In genomic region chr3:129181834-129182233, GRCh38 we compare ENCODE assay signal across 8 cellular contexts. TPM values are rescaled to one million over a fixed set of nuclear protein-coding genes. Genes with fewer than 3 reads are reported as not detected.
DNase-seq lines count a peak whose midpoint lies in the region; ATAC-seq, FAIRE-seq and TF ChIP-seq lines count a peak whose summit lies in the region.

No MANE protein-coding gene starts in this region.

- no peak for TF ChIP-seq RAD21 in K562 (CRISPR knock-in tag; conservative IDR thresholded peaks at IDR 0.05 in 1 of 2, IDR thresholded peaks at IDR 0.05 in 1 of 2)

- H3K27ac ChIP-seq in right atrium auricular region = peak overlapping the region; percentile 99 to 100
- peak overlapping the region; percentile 99; the same call in 2 of the 3 replicates for H3K27ac ChIP-seq in K562 (ENCODE audit: extremely low read depth, low read depth, low read length)
- no peak overlapping the region for H3K27ac ChIP-seq in mesodermal cell (ENCODE audit: low read depth, low read length, severe bottlenecking)
- no peak overlapping the region for H3K27ac ChIP-seq in aorta (ENCODE audit: low read depth in 1 of 2, low read length in 2 of 2)

- CTCF ChIA-PET in K562 (lab: Yijun Ruan, JAX; ENCODE audit: low intra/inter-chr PET ratio) = no interaction called here

- DNase-seq in right atrium auricular region (ENCODE audit: low spot score) (no peak), Right ventricle myocardium inferior (ENCODE audit: missing footprints) (no peak), K562 (ENCODE audit: extremely low read depth in 1 of 4, low spot score in 3 of 4) (no peak), aorta (no peak), NCI-H2029 (lab: John Stamatoyannopoulos, UW) (no peak), SW480 (ENCODE audit: low spot score) (no peak)

- BruUV-seq in K562 (replicated peaks; lab: Mats Ljungman, UMichigan) = no TSS peak

- no peaks in the 10 kb centered on the region for H3K27me3 ChIP-seq in right atrium auricular region
- H3K27me3 ChIP-seq in K562 (ENCODE audit: control insufficient read depth in 2 of 2, insufficient read depth in 2 of 2, low read length in 2 of 2) = no peaks in the 10 kb centered on the region
- H3K27me3 ChIP-seq in aorta (ENCODE audit: control insufficient read depth in 1 of 2, insufficient read depth in 2 of 2, low read length in 1 of 2) = no peaks in the 10 kb centered on the region

- no peak overlapping the region for H2AFZ ChIP-seq in K562 (ENCODE audit: low read depth, low read length)

- intact Hi-C loops in Right ventricle myocardium inferior (cut with DNase I) (loop anchor here (2.0 to 5.0 kb wide), 2 partner anchors 45 to 65 kb away; partner anchors contain the start of gene COPG1), K562 (cut with micrococcal nuclease) (loop anchor here (5.0 kb wide), 1 partner anchor 45 kb away; no protein-coding TSS in a partner anchor), aorta (cut with DNase I) (loop anchor here (5.0 kb wide), 1 partner anchor 65 kb away; the partner anchor contains the start of gene COPG1 (in 2 of the 2))

- H3K9ac ChIP-seq in K562 (ENCODE audit: insufficient read depth in 1 of 2, low read depth in 2 of 2, low read length in 2 of 2) = peak overlapping the region in 1 of 2 experiments; percentile 99; a peak in 2 of 4 replicates

- no peak for ATAC-seq in Right ventricle myocardium inferior
- no peak for ATAC-seq in K562
- ATAC-seq in aorta (ENCODE audit: low FRiP score) = no peak
- ATAC-seq in HG03565 (IDR thresholded peaks at IDR 0.05; ENCODE audit: unreplicated experiment) = no peak

- H3K4me3 ChIP-seq in right atrium auricular region = peak overlapping the region; percentile 98 to 99
- peak overlapping the region; percentile 73 for H3K4me3 ChIP-seq in K562
- H3K4me3 ChIP-seq in mesodermal cell (ENCODE audit: extremely low read depth, insufficient read depth, low read length, poor library complexity, severe bottlenecking) = peak overlapping the region; percentile 76
- H3K4me3 ChIP-seq in aorta (ENCODE audit: low read length in 2 of 2) = peak overlapping the region; percentile 70

- no peak for TF ChIP-seq EP300 in K562 (IDR thresholded peaks at IDR 0.05; ENCODE audit: low read length)

- POLR2A ChIA-PET in K562 (lab: Yijun Ruan, JAX) = interaction anchor here (0.6 to 1.6 kb wide), 6 partner anchors 12 to 183 kb away, joined by 3 to 7 read pairs (median 3); no protein-coding TSS in a partner anchor

- in situ Hi-C loops in K562 (cut with MboI) = no loop called here

- TF ChIP-seq CTCF in right atrium auricular region (IDR thresholded peaks at IDR 0.05) (no peak), K562 (IDR thresholded peaks at IDR 0.05 in 2 of 3, conservative IDR thresholded peaks at IDR 0.05 in 1 of 3; ENCODE audit: insufficient read depth in 2 of 3, low read depth in 1 of 3, low read length in 3 of 3) (no peak)

- TF ChIP-seq POLR2A in K562 (conservative IDR thresholded peaks at IDR 0.05) = no peak

- peaks cover 2% of the 10 kb centered on the region for H3K9me1 ChIP-seq in K562 (ENCODE audit: control insufficient read depth, insufficient read depth, low read length)

- H3K4me2 ChIP-seq in K562 (ENCODE audit: insufficient read depth, low read length) = peak overlapping the region; percentile 90

- H3K36me3 ChIP-seq in right atrium auricular region = peaks cover 23% of the 10 kb centered on the region
- H3K36me3 ChIP-seq in K562 (ENCODE audit: control insufficient read depth, insufficient read depth, low read length) = peaks cover 49% of the 10 kb centered on the region
- peaks cover 42% of the 10 kb centered on the region for H3K36me3 ChIP-seq in mesodermal cell (ENCODE audit: control insufficient read depth, insufficient read depth, low read length)
- H3K36me3 ChIP-seq in aorta (ENCODE audit: control insufficient read depth in 1 of 2, insufficient read depth in 2 of 2, low read length in 1 of 2) = no peaks in the 10 kb centered on the region

- 0% methylated on average over 2 of the region's 2 CpGs for WGBS in K562 (ENCODE audit: insufficient coverage, low coverage, missing lambda C conversion rate)
- no CpG with 5 or more reads among the region's 2 CpGs for WGBS in mesodermal cell (ENCODE audit: insufficient coverage in 2 of 2), 2 experiments
- WGBS in aorta, 2 donors = 0 to 1% methylated on average over 2 of the region's 2 CpGs

- H3K4me1 ChIP-seq in right atrium auricular region = peaks cover 0 to 78% of the 10 kb centered on the region in 2 donors
- H3K4me1 ChIP-seq in K562 (replicated peaks in 1 of 2; ENCODE audit: control insufficient read depth in 2 of 2, insufficient read depth in 2 of 2, low read length in 2 of 2) = peaks cover 15 to 26% of the 10 kb centered on the region in 2 experiments; a peak in 4 of 5 replicates
- H3K4me1 ChIP-seq in mesodermal cell (ENCODE audit: control insufficient read depth, insufficient read depth, low read length, poor library complexity, severe bottlenecking) = peaks cover 14% of the 10 kb centered on the region
- H3K4me1 ChIP-seq in aorta (ENCODE audit: control insufficient read depth in 1 of 2, insufficient read depth in 2 of 2, low read length in 2 of 2) = peaks cover 0 to 2% of the 10 kb centered on the region in 2 donors

- FAIRE-seq in K562 (lab: Jason Lieb, UNC) = no peak

- H4K20me1 ChIP-seq in K562 (replicated peaks; ENCODE audit: control insufficient read depth, insufficient read depth, low read length) = peaks cover 47% of the 10 kb centered on the region

- peaks cover 92% of the 10 kb centered on the region for H3K79me2 ChIP-seq in K562 (ENCODE audit: control insufficient read depth, insufficient read depth, low read length)

- H3K9me3 ChIP-seq in right atrium auricular region = no peaks in the 10 kb centered on the region
- no peaks in the 10 kb centered on the region for H3K9me3 ChIP-seq in K562 (replicated peaks; ENCODE audit: control insufficient read depth, insufficient read depth, low read depth, low read length)
- H3K9me3 ChIP-seq in mesodermal cell (ENCODE audit: control insufficient read depth, low read length) = no peaks in the 10 kb centered on the region
- no peaks in the 10 kb centered on the region for H3K9me3 ChIP-seq in aorta (ENCODE audit: control insufficient read depth, low read length)

TF ChIP-seq in K562, 482 proteins besides CTCF, POLR2A, EP300 and RAD21 (continues in another document):
- TF ChIP-seq SIX5 (IDR thresholded peaks at IDR 0.05; ENCODE audit: borderline replicate concordance in 1 of 2, insufficient read depth in 1 of 2, low read depth in 1 of 2, low read length in 2 of 2) (no peak), CBX8 (IDR thresholded peaks at IDR 0.05; ENCODE audit: borderline replicate concordance, extremely low read depth, low read depth, low read length, poor library complexity, severe bottlenecking) (no peak), SMARCA4 (IDR thresholded peaks at IDR 0.05) (peak; percentile 10; the same call in 1 of the 2 replicates), DACH1 (IDR thresholded peaks at IDR 0.05; ENCODE audit: partially characterized antibody) (peak; percentile 14)

RNA-seq across cellular contexts. Expression of gene CNBP, which starts 1.9 kb away (rescaled TPM):
- 100 to 1,000 TPM; 440 to 569 TPM for total RNA-seq in right atrium auricular region
- total RNA-seq in Right ventricle myocardium inferior = 458 TPM
- total RNA-seq in K562 (2011; cell fraction: chromatin; rRNA removed; ENCODE audit: low replicate concordance) = 92.9 and 163 TPM in 2 replicates
- 61.9 and 72.2 TPM in 2 replicates for total RNA-seq in K562 (2011; cell fraction: nucleolus; rRNA removed)
- total RNA-seq in K562 (2011; cell fraction: nucleoplasm; rRNA removed) = 89.3 and 110 TPM in 2 replicates
- 283 and 284 TPM in 2 replicates for total RNA-seq in K562 (2014; rRNA removed)
- total RNA-seq in K562 (2014; rRNA removed; fragmentation: Illumina TruSeq; extraction: Trizol) = 338 and 375 TPM in 2 replicates
- total RNA-seq in K562 (2015; rRNA removed; fragmentation: Illumina TruSeq; extraction: Trizol) = 321 and 348 TPM in 2 replicates
- 331 and 354 TPM in 2 replicates for total RNA-seq in K562 (2021)
- 387 and 478 TPM in 2 replicates for polyA plus RNA-seq in K562 (2011; rRNA removed)
- polyA plus RNA-seq in K562 (2011; cell fraction: cytosol; rRNA removed) = 251 and 375 TPM in 2 replicates
- 114 and 190 TPM in 2 replicates for polyA plus RNA-seq in K562 (2011; cell fraction: nucleus; rRNA removed)
- polyA plus RNA-seq in K562 (2012) = 291 and 314 TPM in 2 replicates
- 390 and 412 TPM in 2 replicates for polyA plus RNA-seq in K562 (2014; fragmentation: Illumina TruSeq; extraction: Trizol)
- 100 to 1,000 TPM; 708 to 717 TPM for polyA plus RNA-seq in K562 (2014; fragmentation: Nextera tagmentation; extraction: Ambion mirVana)
- polyA plus RNA-seq in K562 (2014; rRNA removed) = 404 and 421 TPM in 2 replicates
- 394 and 432 TPM in 2 replicates for polyA minus RNA-seq in K562 (2011; rRNA and poly(A)+ RNA removed)
- 139 and 145 TPM in 2 replicates for polyA minus RNA-seq in K562 (2011; cell fraction: cytosol; rRNA and poly(A)+ RNA removed)
- polyA minus RNA-seq in K562 (2011; cell fraction: nucleus; rRNA and poly(A)+ RNA removed) = 33.1 and 62.2 TPM in 2 replicates
- 278 TPM for polyA plus RNA-seq in mesodermal cell (2013, experiment 1 of 2)
- polyA plus RNA-seq in mesodermal cell (2013, experiment 2 of 2) = 286 TPM
- 100 to 1,000 TPM; 287 to 306 TPM for total RNA-seq in aorta
- polyA plus RNA-seq in aorta = 100 to 1,000 TPM; 385 to 476 TPM

RNA-seq across cellular contexts. Expression of gene ISY1, which starts 21.0 kb away (rescaled TPM):
- total RNA-seq in right atrium auricular region = 10 to 100 TPM; 14.3 to 19.6 TPM
- total RNA-seq in Right ventricle myocardium inferior = 25.1 TPM
- 6.4 and 9.0 TPM in 2 replicates for total RNA-seq in K562 (2011; cell fraction: chromatin; rRNA removed; ENCODE audit: low replicate concordance)
- total RNA-seq in K562 (2011; cell fraction: nucleolus; rRNA removed) = 3.6 and 4.8 TPM in 2 replicates
- 5.1 and 7.9 TPM in 2 replicates for total RNA-seq in K562 (2011; cell fraction: nucleoplasm; rRNA removed)
- 30.1 and 31.6 TPM in 2 replicates for total RNA-seq in K562 (2014; rRNA removed)
- 37.7 and 45.3 TPM in 2 replicates for total RNA-seq in K562 (2014; rRNA removed; fragmentation: Illumina TruSeq; extraction: Trizol)
- 32.8 and 39.0 TPM in 2 replicates for total RNA-seq in K562 (2015; rRNA removed; fragmentation: Illumina TruSeq; extraction: Trizol)
- 26.1 and 29.6 TPM in 2 replicates for total RNA-seq in K562 (2021)
- 27.8 and 32.9 TPM in 2 replicates for polyA plus RNA-seq in K562 (2011; rRNA removed)
- polyA plus RNA-seq in K562 (2011; cell fraction: cytosol; rRNA removed) = 42.7 and 44.7 TPM in 2 replicates
- polyA plus RNA-seq in K562 (2011; cell fraction: nucleus; rRNA removed) = 5.8 and 6.4 TPM in 2 replicates
- 27.8 and 32.1 TPM in 2 replicates for polyA plus RNA-seq in K562 (2012)
- polyA plus RNA-seq in K562 (2014; fragmentation: Illumina TruSeq; extraction: Trizol) = 22.4 and 27.0 TPM in 2 replicates
- polyA plus RNA-seq in K562 (2014; fragmentation: Nextera tagmentation; extraction: Ambion mirVana) = 10 to 100 TPM; 41.9 to 50.0 TPM
- 23.4 and 23.5 TPM in 2 replicates for polyA plus RNA-seq in K562 (2014; rRNA removed)
- polyA minus RNA-seq in K562 (2011; rRNA and poly(A)+ RNA removed) = 18.0 and 19.9 TPM in 2 replicates
- 12.8 and 16.4 TPM in 2 replicates for polyA minus RNA-seq in K562 (2011; cell fraction: cytosol; rRNA and poly(A)+ RNA removed)
- 5.4 and 6.1 TPM in 2 replicates for polyA minus RNA-seq in K562 (2011; cell fraction: nucleus; rRNA and poly(A)+ RNA removed)
- polyA plus RNA-seq in mesodermal cell (2013, experiment 1 of 2) = 31.3 TPM
- polyA plus RNA-seq in mesodermal cell (2013, experiment 2 of 2) = 25.1 TPM
- 10 to 100 TPM; 26.1 to 30.3 TPM for total RNA-seq in aorta
- polyA plus RNA-seq in aorta = 10 to 100 TPM; 23.8 to 26.3 TPM

Comparison
In these comparisons a context has a peak if more than half of its experiments do, and no peak if none do; other contexts are left out.
1. H3K27ac ChIP-seq: peak in right atrium auricular region (2 of 2) and K562 (single experiment); none in mesodermal cell (single experiment) and aorta (0 of 2).
2. Peak in every context shown above with its lines, with median percentiles within 50 percentile points of each other: H3K4me3 ChIP-seq.